In genomic region chr1:12386130-12386529, GRCh38 we compare ENCODE assay signal across 1 cellular context.
TF ChIP-seq lines count a peak whose summit lies in the region.

No MANE protein-coding gene starts in this region.

TF ChIP-seq in HepG2, 621 proteins besides CTCF, POLR2A, EP300 and RAD21 (continued from another document):
- TF ChIP-seq ZNF670 (CRISPR knock-in tag; IDR thresholded peaks at IDR 0.05; ENCODE audit: borderline replicate concordance) (no peak), ZFP1 (CRISPR knock-in tag; IDR thresholded peaks at IDR 0.05) (no peak), PAF1 (CRISPR knock-in tag; IDR thresholded peaks at IDR 0.05) (no peak), MED1 (CRISPR knock-in tag; IDR thresholded peaks at IDR 0.05) (peak; percentile 69), MED8 (CRISPR knock-in tag; IDR thresholded peaks at IDR 0.05; ENCODE audit: insufficient replicate concordance) (no peak), ZFP36 (IDR thresholded peaks at IDR 0.05; ENCODE audit: borderline replicate concordance, low read depth, low read length, partially characterized antibody) (no peak), ZSCAN31 (CRISPR knock-in tag; IDR thresholded peaks at IDR 0.05; ENCODE audit: low read depth) (no peak), ZNF275 (CRISPR knock-in tag; IDR thresholded peaks at IDR 0.05; ENCODE audit: borderline replicate concordance) (no peak), SALL1 (CRISPR knock-in tag; IDR thresholded peaks at IDR 0.05) (no peak), NR3C1 (CRISPR knock-in tag; IDR thresholded peaks at IDR 0.05) (no peak), TIGD3 (CRISPR knock-in tag; IDR thresholded peaks at IDR 0.05; ENCODE audit: borderline replicate concordance) (no peak), DNMT3B (CRISPR knock-in tag; conservative IDR thresholded peaks at IDR 0.05) (peak; percentile 24; the same call in 1 of the 2 replicates), RARA (CRISPR knock-in tag; IDR thresholded peaks at IDR 0.05) (peak; percentile 62)
